ENCODE assay signal across 1 cellular context in the genomic region with DNA sequence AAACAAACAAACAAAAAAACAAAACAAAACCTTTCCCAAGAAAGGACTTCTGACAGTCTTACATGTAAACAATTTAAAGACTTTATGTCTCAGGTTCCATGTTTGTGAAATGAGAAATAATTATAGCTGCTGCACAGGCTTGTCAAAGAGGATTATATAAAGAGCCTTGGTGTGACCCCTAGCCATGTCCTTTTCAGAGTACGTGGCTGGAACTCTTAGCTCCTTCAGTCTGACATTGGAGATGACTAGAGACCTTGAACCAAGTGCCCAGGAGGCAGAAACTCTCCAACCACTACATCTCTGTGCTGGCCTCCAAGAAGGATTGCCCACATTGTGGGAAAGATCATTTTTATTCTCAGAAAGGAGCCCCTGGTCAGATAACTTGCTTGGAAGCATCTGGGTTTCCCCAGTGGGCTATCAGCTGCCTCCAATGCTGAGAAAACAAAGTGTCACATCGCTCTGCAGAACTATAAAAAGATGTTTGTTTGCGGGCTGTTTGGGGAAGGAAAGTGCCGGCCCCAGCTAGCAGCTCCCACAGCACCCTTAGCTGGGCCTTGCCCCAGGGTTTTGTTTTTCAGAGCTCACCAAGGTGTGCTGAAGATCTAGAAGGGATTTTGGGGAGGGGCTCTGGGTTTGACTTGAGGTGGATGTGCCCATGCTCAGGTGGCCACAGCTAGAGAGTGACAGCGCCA.
TF ChIP-seq lines count a peak whose summit lies in the region.
"Not testable (repeated sequence)": the region's sequence is repeated elsewhere in the genome, so short reads cannot be mapped to it uniquely, and the experiment has no call there.

No MANE protein-coding gene starts in this region.

TF ChIP-seq in K562, 482 proteins besides CTCF, POLR2A, EP300 and RAD21:
- TF ChIP-seq FOSL1 (tag; conservative IDR thresholded peaks at IDR 0.05) (peak; percentile 69; the same call in 1 of the 2 replicates), JUND (IDR thresholded peaks at IDR 0.05; ENCODE audit: borderline replicate concordance, low read depth, low read length) (0 out of 2 replicates have a peak, but pooled peaks have one; percentile 4)
- TF ChIP-seq JUND (tag; IDR thresholded peaks at IDR 0.05; ENCODE audit: borderline replicate concordance, low read depth, low read length): not testable (repeated sequence)
